11 cellular contexts compared by ENCODE assay signal in genomic region chr17:79915850-79916430, GRCh38.
A peak's percentile ranks its signal among the peaks of the same experiment; 100 is the strongest.
DNase-seq lines count a peak whose midpoint lies in the region; ATAC-seq and TF ChIP-seq lines count a peak whose summit lies in the region.
"Had no signal": no experiment of that assay in that cellular context is flagged by ENCODE, and none has a peak within 500 bp of the region (broad histone marks: within the 10 kb centered on the region; RNA-seq: fewer than 3 reads in every experiment).

No MANE protein-coding gene starts in this region.

- H3K27ac Mint-ChIP-seq in immature natural killer cell, result no peak overlapping the region
- H3K27ac Mint-ChIP-seq: activated naive CD8-positive, alpha-beta T cell had no signal

- no peak overlapping the region for H3K4me3 ChIP-seq in GM12865 (ENCODE audit: low read depth, low read length)
- H3K4me3 ChIP-seq: HAP-1, skin epidermis had no signal

- peak; percentile 19 for TF ChIP-seq CTCF in GM12865 (IDR thresholded peaks at IDR 0.05; ENCODE audit: insufficient read depth, low read depth, low read length, missing control alignments)

- H3K4me3 Mint-ChIP-seq in immature natural killer cell, result no peak overlapping the region
- H3K4me3 Mint-ChIP-seq: activated naive CD8-positive, alpha-beta T cell had no signal

- peak; percentile 71 for DNase-seq in AG08396 (ENCODE audit: low spot score)
- DNase-seq in GM12865 (ENCODE audit: low read depth), result peak; percentile 41
- peak in 2 of 3 donors; percentile 6 to 19 for DNase-seq in immature natural killer cell
- no peak for DNase-seq in occipital lobe (lab: John Stamatoyannopoulos, UW)
- no peak for DNase-seq in putamen (ENCODE audit: low spot score)
- DNase-seq in NCI-H1105 (lab: John Stamatoyannopoulos, UW), result no peak

- peaks cover 0 to 4% (median 2%) of the 10 kb centered on the region in 3 donors for H3K27me3 Mint-ChIP-seq in immature natural killer cell (ENCODE audit: low read depth in 3 of 3)

- no peaks in the 10 kb centered on the region for H3K9me3 Mint-ChIP-seq in immature natural killer cell

- ATAC-seq in SK-N-SH treated with all-trans-retinoic acid at 6 μM for 48 hours, result peak; percentile 6; the same call in 1 of the 3 replicates
- no peak for ATAC-seq in GM21737 (IDR thresholded peaks at IDR 0.05; ENCODE audit: unreplicated experiment)

- H3K4me1 Mint-ChIP-seq in immature natural killer cell, result no peaks in the 10 kb centered on the region

- no peaks in the 10 kb centered on the region for H3K36me3 Mint-ChIP-seq in immature natural killer cell
- H3K36me3 Mint-ChIP-seq: activated naive CD8-positive, alpha-beta T cell had no signal

TF ChIP-seq in SK-N-SH treated with all-trans-retinoic acid at 6 μM for 48 hours, 23 proteins besides CTCF, POLR2A, EP300 and RAD21:
- no peak for TF ChIP-seq BACH2 (CRISPR knock-in tag; IDR thresholded peaks at IDR 0.05; ENCODE audit: borderline replicate concordance)
- TF ChIP-seq CSDC2 (CRISPR knock-in tag; IDR thresholded peaks at IDR 0.05), result no peak
- no peak for TF ChIP-seq CREB5 (CRISPR knock-in tag; IDR thresholded peaks at IDR 0.05; ENCODE audit: low read depth)
- no peak for TF ChIP-seq ZNF565 (CRISPR knock-in tag; conservative IDR thresholded peaks at IDR 0.05; ENCODE audit: low read depth)
- TF ChIP-seq ZNF8 (CRISPR knock-in tag; IDR thresholded peaks at IDR 0.05), result no peak
- TF ChIP-seq ISL1 (CRISPR knock-in tag; IDR thresholded peaks at IDR 0.05), result no peak
- TF ChIP-seq PPARA (CRISPR knock-in tag; IDR thresholded peaks at IDR 0.05; ENCODE audit: borderline replicate concordance), result no peak
- TF ChIP-seq GLIS3 (CRISPR knock-in tag; IDR thresholded peaks at IDR 0.05), result no peak
- no peak for TF ChIP-seq TCF4 (CRISPR knock-in tag; IDR thresholded peaks at IDR 0.05; ENCODE audit: borderline replicate concordance)
- no peak for TF ChIP-seq ZNF70 (CRISPR knock-in tag; IDR thresholded peaks at IDR 0.05)

Comparison
In these comparisons a context has a peak if more than half of its experiments do, and no peak if none do; other contexts are left out.
1. DNase-seq: peak in AG08396 (single experiment), GM12865 (single experiment) and immature natural killer cell (2 of 3); none in occipital lobe (single experiment), putamen (single experiment) and NCI-H1105 (single experiment).